Comparison of ENCODE assay signal across 8 cellular contexts in genomic region chr12:116277393-116278258, GRCh38. TPM values are rescaled to one million over a fixed set of nuclear protein-coding genes. Genes with fewer than 3 reads are reported as not detected.
DNase-seq lines count a peak whose midpoint lies in the region; ATAC-seq and TF ChIP-seq lines count a peak whose summit lies in the region.

MED13L (minus strand) TSS chr12:116277693; CDS start chr12:116277131, 562 bp downstream.

- peak in 1 of 2 donors; percentile 56 for TF ChIP-seq POLR2A in suprapubic skin (IDR thresholded peaks at IDR 0.05)

- DNase-seq in GDM1 (lab: John Stamatoyannopoulos, UW) = peak; percentile 93
- peak; percentile 75 to 89 for DNase-seq in HAP-1 (ENCODE audit: low spot score in 2 of 2)
- peak; percentile 72 for DNase-seq in MM.1S
- DNase-seq in SKM-1 (lab: John Stamatoyannopoulos, UW; ENCODE audit: unreplicated experiment) = peak; percentile 51
- peak; percentile 89 for DNase-seq in globus pallidus (ENCODE audit: low spot score)
- DNase-seq in omental fat pad (ENCODE audit: low spot score) = peak; percentile 49
- peak; percentile 88 to 91 for DNase-seq in suprapubic skin (ENCODE audit: low spot score in 2 of 2)

- H3K4me1 ChIP-seq in HAP-1 (peaks cover 36% of the 10 kb centered on the region), MM.1S (ENCODE audit: low read length) (0 out of 2 replicates have a peak, but pooled peaks cover 6% of the 10 kb centered on the region), suprapubic skin (peaks cover 36% of the 10 kb centered on the region)

- H3K4me1 Mint-ChIP-seq in activated naive CD4-positive, alpha-beta T cell treated with anti-CD3 and anti-CD28 coated beads, Interleukin-2, amount 50 U/mL, for 24 hours = peaks cover 40% of the 10 kb centered on the region

- no peaks in the 10 kb centered on the region for H3K27me3 ChIP-seq in HAP-1 (ENCODE audit: low read depth)
- no peaks in the 10 kb centered on the region for H3K27me3 ChIP-seq in MM.1S (replicated peaks; ENCODE audit: insufficient read depth, low read length)
- H3K27me3 ChIP-seq in suprapubic skin = no peaks in the 10 kb centered on the region

- peak within 1 kb of the TSS; percentile 45; the same call in 1 of the 2 replicates for H3K4me2 ChIP-seq in MM.1S (ENCODE audit: low read depth, low read length)

- peak within 1 kb of the TSS; percentile 96 for H3K4me3 Mint-ChIP-seq in activated naive CD4-positive, alpha-beta T cell treated with anti-CD3 and anti-CD28 coated beads, Interleukin-2, amount 50 U/mL, for 24 hours

- no peaks in the 10 kb centered on the region for H3K36me3 ChIP-seq in HAP-1 (replicated peaks)
- no peaks in the 10 kb centered on the region for H3K36me3 ChIP-seq in MM.1S (replicated peaks; ENCODE audit: insufficient read depth, low read length)
- H3K36me3 ChIP-seq in suprapubic skin = no peaks in the 10 kb centered on the region

- H3K9me3 ChIP-seq in HAP-1 = no peaks in the 10 kb centered on the region
- no peaks in the 10 kb centered on the region for H3K9me3 ChIP-seq in MM.1S (replicated peaks; ENCODE audit: insufficient read depth, low read length)
- H3K9me3 ChIP-seq in suprapubic skin = no peaks in the 10 kb centered on the region

- in situ Hi-C loops in HAP-1 (cut with MboI; ENCODE audit: low sequenced_read_pairs) = no loop called here

- no peak for TF ChIP-seq CTCF in MM.1S (IDR thresholded peaks at IDR 0.05; ENCODE audit: low read length)
- TF ChIP-seq CTCF in omental fat pad (IDR thresholded peaks at IDR 0.05) = peak in 1 of 3 donors; percentile 7
- TF ChIP-seq CTCF in suprapubic skin (IDR thresholded peaks at IDR 0.05) = peak in 1 of 2 donors; percentile 70

- H3K4me3 ChIP-seq in HAP-1 (peak within 1 kb of the TSS; percentile 73), MM.1S (ENCODE audit: low read length) (peak within 1 kb of the TSS; percentile 75), suprapubic skin (peak within 1 kb of the TSS; percentile 86)

- no peaks in the 10 kb centered on the region for H3K27me3 Mint-ChIP-seq in activated naive CD4-positive, alpha-beta T cell treated with anti-CD3 and anti-CD28 coated beads, Interleukin-2, amount 50 U/mL, for 24 hours

- H3K9ac ChIP-seq in MM.1S (ENCODE audit: low read length) = peak within 1 kb of the TSS; percentile 70

- peaks cover 9% of the 10 kb centered on the region; the same call in 1 of the 2 replicates for H3F3A ChIP-seq in MM.1S (ENCODE audit: insufficient read depth, low read length)

- H3K27ac ChIP-seq in MM.1S (ENCODE audit: low read length) = peak within 1 kb of the TSS; percentile 52; the same call in 1 of the 2 replicates
- H3K27ac ChIP-seq in suprapubic skin = peak within 1 kb of the TSS; percentile 99

- TF ChIP-seq EP300 in suprapubic skin (IDR thresholded peaks at IDR 0.05) = no peak

- WGBS in suprapubic skin = 0% methylated on average over 20 of the region's 119 CpGs

- peaks cover 43% of the 10 kb centered on the region for H3K79me2 ChIP-seq in MM.1S (ENCODE audit: low read length)

- H3K9me3 Mint-ChIP-seq in activated naive CD4-positive, alpha-beta T cell treated with anti-CD3 and anti-CD28 coated beads, Interleukin-2, amount 50 U/mL, for 24 hours = no peaks in the 10 kb centered on the region

- peak within 1 kb of the TSS; percentile 96 for H3K27ac Mint-ChIP-seq in activated naive CD4-positive, alpha-beta T cell treated with anti-CD3 and anti-CD28 coated beads, Interleukin-2, amount 50 U/mL, for 24 hours

- no peaks in the 10 kb centered on the region for H3K9me2 ChIP-seq in MM.1S (replicated peaks; ENCODE audit: insufficient read depth, low read length)

- H4K20me1 ChIP-seq in MM.1S (ENCODE audit: insufficient read depth, low read length) = peaks cover 13% of the 10 kb centered on the region

- no peak within 1 kb of the TSS for H2AFZ ChIP-seq in MM.1S (ENCODE audit: low read length)

- ATAC-seq in omental fat pad (ENCODE audit: low FRiP score) = peak; percentile 91

- H3K36me3 Mint-ChIP-seq in activated naive CD4-positive, alpha-beta T cell treated with anti-CD3 and anti-CD28 coated beads, Interleukin-2, amount 50 U/mL, for 24 hours = no peaks in the 10 kb centered on the region

RNA-seq across cellular contexts. Expression of gene MED13L, which starts in this region (rescaled TPM):
- total RNA-seq in omental fat pad (100 to 1,000 TPM; 153 to 251 (median 194) TPM), suprapubic skin (100 to 1,000 TPM; 173 to 418 (median 228) TPM)

Comparison
In these comparisons a context has a peak if more than half of its experiments do, and no peak if none do; other contexts are left out.
1. Peak in every context shown above with its lines: DNase-seq, ATAC-seq, H3K4me3 ChIP-seq and H3K27ac ChIP-seq.